ENCODE assay signal across 16 cellular contexts in genomic region chr7:131100357-131101054, GRCh38.
DNase-seq lines count a peak whose midpoint lies in the region; ATAC-seq and TF ChIP-seq lines count a peak whose summit lies in the region.
"Had no signal": no experiment of that assay in that cellular context is flagged by ENCODE, and none has a peak within 500 bp of the region (broad histone marks: within the 10 kb centered on the region; RNA-seq: fewer than 3 reads in every experiment).

No MANE protein-coding gene starts in this region.

- peaks cover 0 to 85% (median 33%) of the 10 kb centered on the region in 3 donors for H3K36me3 Mint-ChIP-seq in CD8-positive, alpha-beta memory T cell
- H3K36me3 Mint-ChIP-seq in activated CD8-positive, alpha-beta T cell treated with anti-CD3 and anti-CD28 coated beads for 36 hours (ENCODE audit: low read depth) = peaks cover 53% of the 10 kb centered on the region
- peaks cover 11 to 18% of the 10 kb centered on the region in 2 donors for H3K36me3 Mint-ChIP-seq in naive B cell

- H3K27me3 ChIP-seq in A673 (replicated peaks; ENCODE audit: insufficient read depth, low read depth, low read length, poor library complexity) = no peaks in the 10 kb centered on the region
- no peaks in the 10 kb centered on the region for H3K27me3 ChIP-seq in CD8-positive, alpha-beta memory T cell (ENCODE audit: insufficient read depth, low read length, poor library complexity, severe bottlenecking)
- H3K27me3 ChIP-seq: testis had no signal

- H3K4me1 ChIP-seq in A673 (ENCODE audit: insufficient read depth, low read length, poor library complexity, severe bottlenecking) = peaks cover 8% of the 10 kb centered on the region
- H3K4me1 ChIP-seq in CD8-positive, alpha-beta memory T cell (ENCODE audit: insufficient read depth, low read length) = peaks cover 93% of the 10 kb centered on the region

- intact Hi-C loops in A673 (cut with micrococcal nuclease; ENCODE audit: unreplicated experiment) = no loop called here
- intact Hi-C loops in activated CD8-positive, alpha-beta T cell treated with anti-CD3 and anti-CD28 coated beads for 36 hours (cut with micrococcal nuclease) = loop anchor here (5.0 to 10.0 kb wide), 2 partner anchors 33 to 224 kb away; partner anchors contain the start of gene MKLN1

- CTCF ChIA-PET in A673 (lab: Charles Lee) = no interaction called here
- CTCF ChIA-PET in CD8-positive, alpha-beta memory T cell (lab: Charles Lee) = no interaction called here
- CTCF ChIA-PET in activated CD8-positive, alpha-beta T cell treated with anti-CD3 and anti-CD28 coated beads for 36 hours (lab: Charles Lee) = no interaction called here

- ATAC-seq in activated CD8-positive, alpha-beta T cell treated with anti-CD3 and anti-CD28 coated beads for 36 hours = peak; percentile 44
- ATAC-seq in naive B cell (ENCODE audit: low read depth in 2 of 2) = no peak
- ATAC-seq: sciatic nerve had no signal

- DNase-seq in A673 (ENCODE audit: low spot score) (no peak), naive B cell (no peak), GM13976 (ENCODE audit: low spot score) (no peak), GDM1 (lab: John Stamatoyannopoulos, UW) (no peak), anterior cingulate cortex (lab: John Stamatoyannopoulos, UW) (no peak), NOMO-1 treated with DMSO at 0.1 percent for 48 hours (lab: John Stamatoyannopoulos, UW; ENCODE audit: unreplicated experiment) (no peak)
- DNase-seq in CD8-positive, alpha-beta memory T cell = peak in 2 of 5 donors; percentile 76 to 84
- DNase-seq in activated CD8-positive, alpha-beta T cell treated with anti-CD3 and anti-CD28 coated beads for 36 hours = peak; percentile 37
- DNase-seq: activated CD8-positive, alpha-beta memory T cell treated with anti-CD3 and anti-CD28 coated beads, Interleukin-2, amount 50 U/mL, for 4 hours; NCI-H1930; NCI-H446 treated with DMSO at 0.1 percent for 48 hours; stimulated activated CD4-positive, alpha-beta T cell treated with anti-CD3 and anti-CD28 coated beads, Interleukin-1b, Interleukin-23, amount 100 ng/mL, for 48 hours; SW 1271; testis had no signal

- in situ Hi-C loops in GM13976 (cut with MboI; ENCODE audit: low sequenced_read_pairs, unreplicated experiment) = no loop called here

- H3K4me3 Mint-ChIP-seq in CD8-positive, alpha-beta memory T cell = peak overlapping the region; percentile 66 to 91 (median 78)
- H3K4me3 Mint-ChIP-seq in activated CD8-positive, alpha-beta T cell treated with anti-CD3 and anti-CD28 coated beads for 36 hours = peak overlapping the region; percentile 57
- H3K4me3 Mint-ChIP-seq in naive B cell = peak overlapping the region in 7 of 8 donors; percentile 8 to 56 (median 29)

- no peaks in the 10 kb centered on the region for H3K36me3 ChIP-seq in A673 (ENCODE audit: insufficient read depth, low read length, poor library complexity, severe bottlenecking)
- no peaks in the 10 kb centered on the region for H3K36me3 ChIP-seq in CD8-positive, alpha-beta memory T cell (ENCODE audit: insufficient read depth, low read length)
- H3K36me3 ChIP-seq: cardiac muscle cell had no signal

- BruUV-seq in A673 (replicated peaks; lab: Mats Ljungman, UMichigan) = TSS peak; percentile 6

- no peak overlapping the region for H3K27ac ChIP-seq in A673 (ENCODE audit: low read depth, low read length, poor library complexity, severe bottlenecking)
- H3K27ac ChIP-seq in CD8-positive, alpha-beta memory T cell (ENCODE audit: low read depth, low read length) = peak overlapping the region; percentile 64
- H3K27ac ChIP-seq: cardiac muscle cell had no signal

- H3K9me3 Mint-ChIP-seq in CD8-positive, alpha-beta memory T cell = peaks cover 0 to 6% (median 0%) of the 10 kb centered on the region in 5 donors
- H3K9me3 Mint-ChIP-seq in activated CD8-positive, alpha-beta T cell treated with anti-CD3 and anti-CD28 coated beads for 36 hours = peaks cover 1% of the 10 kb centered on the region
- no peaks in the 10 kb centered on the region for H3K9me3 Mint-ChIP-seq in naive B cell

- POLR2A ChIA-PET in A673 (lab: Charles Lee; ENCODE audit: low non-redundant PET) = no interaction called here
- POLR2A ChIA-PET in CD8-positive, alpha-beta memory T cell (lab: Charles Lee) = interaction anchor here (2.1 kb wide), 1 partner anchor 11 kb away, joined by 6 read pairs; no protein-coding TSS in a partner anchor
- POLR2A ChIA-PET in activated CD8-positive, alpha-beta T cell treated with anti-CD3 and anti-CD28 coated beads for 36 hours (lab: Charles Lee) = interaction anchor here (3.0 kb wide), 1 partner anchor 9 kb away, joined by 9 read pairs; no protein-coding TSS in a partner anchor

- no peak overlapping the region for H3K4me3 ChIP-seq in A673 (ENCODE audit: low read depth, low read length, poor library complexity, severe bottlenecking)
- H3K4me3 ChIP-seq in CD8-positive, alpha-beta memory T cell (ENCODE audit: low read length) = no peak overlapping the region
- H3K4me3 ChIP-seq: cardiac muscle cell, testis had no signal

- no peaks in the 10 kb centered on the region for H3K9me3 ChIP-seq in A673 (ENCODE audit: low read depth, low read length, poor library complexity, severe bottlenecking)
- H3K9me3 ChIP-seq in CD8-positive, alpha-beta memory T cell (ENCODE audit: low read length) = no peaks in the 10 kb centered on the region
- H3K9me3 ChIP-seq: testis had no signal

- peak overlapping the region; percentile 53 to 96 (median 88) for H3K27ac Mint-ChIP-seq in CD8-positive, alpha-beta memory T cell
- H3K27ac Mint-ChIP-seq in activated CD8-positive, alpha-beta T cell treated with anti-CD3 and anti-CD28 coated beads for 36 hours = peak overlapping the region; percentile 88
- peak overlapping the region; percentile 17 to 100 (median 64) for H3K27ac Mint-ChIP-seq in naive B cell

- H3K27me3 Mint-ChIP-seq in CD8-positive, alpha-beta memory T cell = peaks cover 0 to 11% of the 10 kb centered on the region in 2 donors
- H3K27me3 Mint-ChIP-seq in activated CD8-positive, alpha-beta T cell treated with anti-CD3 and anti-CD28 coated beads for 36 hours = no peaks in the 10 kb centered on the region
- H3K27me3 Mint-ChIP-seq in naive B cell = no peaks in the 10 kb centered on the region

- H3K4me1 Mint-ChIP-seq in CD8-positive, alpha-beta memory T cell = peaks cover 92 to 100% (median 100%) of the 10 kb centered on the region in 3 donors
- H3K4me1 Mint-ChIP-seq in activated CD8-positive, alpha-beta T cell treated with anti-CD3 and anti-CD28 coated beads for 36 hours (ENCODE audit: low read depth) = peaks cover 84% of the 10 kb centered on the region
- H3K4me1 Mint-ChIP-seq in naive B cell = peaks cover 79 to 91% (median 86%) of the 10 kb centered on the region in 3 donors

- TF ChIP-seq CTCF in A673 (conservative IDR thresholded peaks at IDR 0.05; ENCODE audit: low read depth, low read length) (no peak), GM13976 (IDR thresholded peaks at IDR 0.05; ENCODE audit: borderline replicate concordance, control extremely low read depth, extremely low read depth, insufficient read depth, missing control alignments) (no peak)
- TF ChIP-seq CTCF in activated CD8-positive, alpha-beta T cell treated with anti-CD3 and anti-CD28 coated beads for 36 hours (IDR thresholded peaks at IDR 0.05) = no peak
